8 cellular contexts compared by ENCODE assay signal in the genomic region with DNA sequence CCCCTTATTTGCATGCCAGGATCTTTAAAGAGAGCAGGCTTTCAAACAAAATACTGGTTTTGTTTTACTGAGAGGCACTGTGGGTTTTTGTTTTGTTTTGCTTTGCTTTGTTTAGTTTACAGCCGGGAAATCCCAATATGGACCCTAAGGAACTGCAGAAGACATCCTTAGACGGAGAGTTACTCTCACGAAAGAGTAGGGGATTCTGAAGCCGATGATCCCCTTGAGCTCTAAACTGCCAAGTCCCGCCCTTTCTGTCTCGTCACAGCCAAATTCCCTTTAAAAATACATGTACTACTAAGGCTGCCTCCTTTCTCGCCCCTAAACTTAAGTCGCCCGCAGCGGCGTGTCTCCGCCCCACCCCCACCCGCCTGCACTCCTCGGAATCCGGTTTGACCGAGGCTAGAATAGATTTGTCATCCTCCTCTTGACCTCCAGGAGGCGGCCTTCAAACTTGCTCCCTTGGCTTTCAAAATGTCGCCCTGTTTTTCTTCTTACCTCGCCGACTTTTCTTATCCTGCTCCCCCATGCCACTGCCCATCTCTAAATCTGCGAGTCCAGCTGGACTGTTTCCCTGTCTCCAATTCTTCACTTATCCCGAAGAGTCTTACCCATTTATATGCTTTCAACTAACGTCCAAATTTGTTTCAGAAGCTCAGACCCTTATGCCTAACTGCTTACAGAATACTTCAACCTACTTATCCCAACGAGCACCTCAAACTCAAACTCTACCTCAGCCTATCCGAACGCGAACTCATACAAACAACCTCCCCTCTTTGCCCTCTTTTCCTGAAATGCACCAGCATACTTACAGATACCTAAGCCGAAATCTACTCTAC. TPM values are rescaled to one million over a fixed set of nuclear protein-coding genes. Genes with fewer than 3 reads are reported as not detected.
DNase-seq lines count a peak whose midpoint lies in the region; ATAC-seq, FAIRE-seq and TF ChIP-seq lines count a peak whose summit lies in the region.

No MANE protein-coding gene starts in this region.

- no peaks in the 10 kb centered on the region for H3K36me3 Mint-ChIP-seq in activated T-helper 2 cell treated with anti-CD3 and anti-CD28 coated beads, Interferon-gamma antibody, Interleukin-2, Interleukin-4, amounts not matched to agents 10 μg/mL and 5 μg/mL and 100 μg/mL, durations not matched to agents 14 hours and 24 hours and 36 hours (ENCODE audit: low read depth)
- H3K36me3 Mint-ChIP-seq in neural progenitor cell = no peaks in the 10 kb centered on the region

- no peaks in the 10 kb centered on the region for H3K9me3 ChIP-seq in neural progenitor cell (ENCODE audit: low read depth)
- H3K9me3 ChIP-seq in subcutaneous abdominal adipose tissue (ENCODE audit: control insufficient read depth in 5 of 5, low read length in 5 of 5) = no peaks in the 10 kb centered on the region

- peak overlapping the region; percentile 65 for H3K9ac ChIP-seq in neural progenitor cell
- peak overlapping the region; percentile 30 to 89 (median 76) for H3K9ac ChIP-seq in subcutaneous abdominal adipose tissue (ENCODE audit: low read length in 5 of 5)

- peak overlapping the region; percentile 94 for H3K4me2 ChIP-seq in neural progenitor cell

- H3K27ac Mint-ChIP-seq in activated T-helper 2 cell treated with anti-CD3 and anti-CD28 coated beads, Interferon-gamma antibody, Interleukin-2, Interleukin-4, amounts not matched to agents 10 μg/mL and 5 μg/mL and 100 μg/mL, durations not matched to agents 14 hours and 24 hours and 36 hours = no peak overlapping the region
- no peak overlapping the region for H3K27ac Mint-ChIP-seq in neural progenitor cell

- no peaks in the 10 kb centered on the region for H3K9me3 Mint-ChIP-seq in activated T-helper 2 cell treated with anti-CD3 and anti-CD28 coated beads, Interferon-gamma antibody, Interleukin-2, Interleukin-4, amounts not matched to agents 10 μg/mL and 5 μg/mL and 100 μg/mL, durations not matched to agents 14 hours and 24 hours and 36 hours
- H3K9me3 Mint-ChIP-seq in neural progenitor cell = no peaks in the 10 kb centered on the region

- FAIRE-seq in D721Med (lab: Jason Lieb, UNC) = no peak

- no peak overlapping the region for H3K4me3 Mint-ChIP-seq in activated T-helper 2 cell treated with anti-CD3 and anti-CD28 coated beads, Interferon-gamma antibody, Interleukin-2, Interleukin-4, amounts not matched to agents 10 μg/mL and 5 μg/mL and 100 μg/mL, durations not matched to agents 14 hours and 24 hours and 36 hours (ENCODE audit: low read depth)
- H3K4me3 Mint-ChIP-seq in neural progenitor cell = no peak overlapping the region

- no peaks in the 10 kb centered on the region for H3K27me3 Mint-ChIP-seq in activated T-helper 2 cell treated with anti-CD3 and anti-CD28 coated beads, Interferon-gamma antibody, Interleukin-2, Interleukin-4, amounts not matched to agents 10 μg/mL and 5 μg/mL and 100 μg/mL, durations not matched to agents 14 hours and 24 hours and 36 hours (ENCODE audit: low read depth)
- H3K27me3 Mint-ChIP-seq in neural progenitor cell (ENCODE audit: insufficient read depth, low read depth) = no peaks in the 10 kb centered on the region

- intact Hi-C loops in activated T-helper 2 cell treated with anti-CD3 and anti-CD28 coated beads, Interferon-gamma antibody, Interleukin-2, Interleukin-4, amounts not matched to agents 10 μg/mL and 5 μg/mL and 100 μg/mL, durations not matched to agents 14 hours and 24 hours and 36 hours (cut with micrococcal nuclease) = loop anchor here (1.0 to 10.0 kb wide), 3 partner anchors 11 to 1396 kb away; partner anchors contain the start of genes BOLA1 and ZNF687

- H3F3A ChIP-seq in neural progenitor cell (ENCODE audit: low read depth) = peaks cover 54% of the 10 kb centered on the region

- DNase-seq in D721Med (ENCODE audit: insufficient read length, low spot score) = no peak
- DNase-seq in RPMI8226 = peak; percentile 95
- DNase-seq in activated T-helper 2 cell treated with anti-CD3 and anti-CD28 coated beads, Interferon-gamma antibody, Interleukin-2, Interleukin-4, amounts not matched to agents 10 μg/mL and 5 μg/mL and 100 μg/mL, durations not matched to agents 14 hours and 24 hours and 36 hours (ENCODE audit: low spot score) = peak; percentile 73
- DNase-seq in foreskin fibroblast = peak; percentile 82 to 94
- DNase-seq in neural progenitor cell (ENCODE audit: low spot score) = peak; percentile 93

- peak; percentile 24 for ATAC-seq in GM21737 (IDR thresholded peaks at IDR 0.05; ENCODE audit: unreplicated experiment)

- H3K27ac ChIP-seq in neural progenitor cell (peak overlapping the region; percentile 97), subcutaneous abdominal adipose tissue (ENCODE audit: low read depth, low read length) (peak overlapping the region; percentile 93)

- H3K79me2 ChIP-seq in neural progenitor cell (ENCODE audit: low read depth) = peaks cover 28% of the 10 kb centered on the region

- H2AFZ ChIP-seq in neural progenitor cell (replicated peaks) = peak overlapping the region; percentile 88

- TF ChIP-seq CTCF in D721Med (IDR thresholded peaks at IDR 0.05; ENCODE audit: insufficient read depth, missing control alignments) (peak; percentile 77), LNCAP (IDR thresholded peaks at IDR 0.05) (peak; percentile 72; the same call in 1 of the 2 replicates), foreskin fibroblast (IDR thresholded peaks at IDR 0.05; ENCODE audit: low read depth, low read length) (peak; percentile 57), neural progenitor cell (IDR thresholded peaks at IDR 0.05) (peak; percentile 68)

- H3K4me1 ChIP-seq in neural progenitor cell (peaks cover 20% of the 10 kb centered on the region), subcutaneous abdominal adipose tissue (ENCODE audit: control insufficient read depth in 5 of 5, insufficient read depth in 5 of 5, low read length in 5 of 5) (peaks cover 0 to 37% (median 32%) of the 10 kb centered on the region in 5 donors)

- H4K20me1 ChIP-seq in neural progenitor cell (ENCODE audit: low read depth) = peaks cover 26% of the 10 kb centered on the region

- no peaks in the 10 kb centered on the region for H3K27me3 ChIP-seq in neural progenitor cell
- no peaks in the 10 kb centered on the region for H3K27me3 ChIP-seq in subcutaneous abdominal adipose tissue (ENCODE audit: control insufficient read depth in 5 of 5, insufficient read depth in 4 of 5, low read length in 5 of 5)

- H3K4me1 Mint-ChIP-seq in activated T-helper 2 cell treated with anti-CD3 and anti-CD28 coated beads, Interferon-gamma antibody, Interleukin-2, Interleukin-4, amounts not matched to agents 10 μg/mL and 5 μg/mL and 100 μg/mL, durations not matched to agents 14 hours and 24 hours and 36 hours (ENCODE audit: low read depth) = peaks cover 6% of the 10 kb centered on the region
- peaks cover 4% of the 10 kb centered on the region for H3K4me1 Mint-ChIP-seq in neural progenitor cell

- H3K4me3 ChIP-seq in foreskin fibroblast (ENCODE audit: low read depth in 1 of 2, low read length in 2 of 2) = peak overlapping the region; percentile 57 to 65
- H3K4me3 ChIP-seq in neural progenitor cell = peak overlapping the region; percentile 82
- H3K4me3 ChIP-seq in subcutaneous abdominal adipose tissue (ENCODE audit: low read depth in 1 of 5, low read length in 5 of 5) = peak overlapping the region; percentile 62 to 86 (median 81)

- H3K36me3 ChIP-seq in neural progenitor cell (no peaks in the 10 kb centered on the region), subcutaneous abdominal adipose tissue (ENCODE audit: control insufficient read depth in 5 of 5, insufficient read depth in 5 of 5, low read length in 5 of 5) (no peaks in the 10 kb centered on the region)

RNA-seq across cellular contexts. Expression of gene BOLA1, which starts 11.0 kb away (rescaled TPM):
- 23.6 and 26.6 TPM in 2 replicates for total RNA-seq in activated T-helper 2 cell treated with anti-CD3 and anti-CD28 coated beads, Interferon-gamma antibody, Interleukin-2, Interleukin-4, amounts not matched to agents 10 μg/mL and 5 μg/mL and 100 μg/mL, durations not matched to agents 14 hours and 24 hours and 36 hours
- 2.4 and 13.7 TPM in 2 replicates for total RNA-seq in neural progenitor cell (ENCODE audit: low replicate concordance)

RNA-seq across cellular contexts. Expression of gene SV2A, which starts 29.3 kb away (rescaled TPM):
- total RNA-seq in activated T-helper 2 cell treated with anti-CD3 and anti-CD28 coated beads, Interferon-gamma antibody, Interleukin-2, Interleukin-4, amounts not matched to agents 10 μg/mL and 5 μg/mL and 100 μg/mL, durations not matched to agents 14 hours and 24 hours and 36 hours = 17.9 and 18.4 TPM in 2 replicates
- total RNA-seq in neural progenitor cell (ENCODE audit: low replicate concordance) = 31.6 and 47.1 TPM in 2 replicates

RNA-seq across cellular contexts. Expression of gene SF3B4, which starts 39.2 kb away (rescaled TPM):
- 109 and 113 TPM in 2 replicates for total RNA-seq in activated T-helper 2 cell treated with anti-CD3 and anti-CD28 coated beads, Interferon-gamma antibody, Interleukin-2, Interleukin-4, amounts not matched to agents 10 μg/mL and 5 μg/mL and 100 μg/mL, durations not matched to agents 14 hours and 24 hours and 36 hours
- 26.1 and 26.4 TPM in 2 replicates for total RNA-seq in neural progenitor cell (ENCODE audit: low replicate concordance)

RNA-seq across cellular contexts. Expression of gene MTMR11, which starts 48.3 kb away (rescaled TPM):
- total RNA-seq in activated T-helper 2 cell treated with anti-CD3 and anti-CD28 coated beads, Interferon-gamma antibody, Interleukin-2, Interleukin-4, amounts not matched to agents 10 μg/mL and 5 μg/mL and 100 μg/mL, durations not matched to agents 14 hours and 24 hours and 36 hours = 5.2 and 5.5 TPM in 2 replicates
- total RNA-seq in neural progenitor cell (ENCODE audit: low replicate concordance) = 3.8 and 11.3 TPM in 2 replicates
